Comparison of ENCODE assay signal across 8 cellular contexts in the genomic region with DNA sequence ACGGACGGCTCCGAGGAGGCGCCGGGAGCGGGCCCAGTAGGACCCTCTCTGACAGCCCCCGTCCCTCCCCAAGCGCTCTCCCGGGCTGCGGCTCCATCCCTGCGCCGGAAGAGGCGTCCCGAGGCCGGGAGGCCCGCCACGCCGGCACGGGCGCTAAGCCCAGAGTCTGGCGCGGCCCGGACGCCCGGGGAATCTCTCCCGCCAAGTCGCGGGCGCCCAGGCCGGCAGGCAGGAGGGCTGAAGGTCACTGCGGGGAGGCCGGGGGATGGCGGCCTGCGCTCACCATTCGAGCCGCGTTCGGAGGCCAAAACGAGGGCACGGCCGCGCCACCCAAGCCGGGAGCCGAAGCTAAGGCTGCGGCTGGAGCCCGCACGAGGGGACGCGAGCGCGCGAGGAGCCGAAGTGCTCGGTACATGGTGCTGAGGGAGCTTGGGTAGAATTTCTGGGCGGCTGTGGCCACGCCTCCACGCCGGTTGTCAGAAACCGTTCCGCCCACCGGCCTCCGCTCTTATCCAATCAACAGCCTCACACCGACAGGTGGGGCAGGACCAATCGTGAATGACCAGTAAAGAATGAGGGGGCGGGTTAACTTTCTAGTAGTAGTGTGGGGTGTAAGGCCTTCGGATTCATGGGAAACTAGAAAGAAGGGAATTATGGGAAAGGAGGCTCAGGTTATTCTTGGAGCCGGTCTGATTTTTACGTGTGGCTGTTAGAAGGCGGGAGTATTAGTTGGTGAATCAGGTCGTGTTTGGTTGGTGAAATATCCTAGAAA. TPM values are rescaled to one million over a fixed set of nuclear protein-coding genes. Genes with fewer than 3 reads are reported as not detected.
DNase-seq lines count a peak whose midpoint lies in the region; ATAC-seq and TF ChIP-seq lines count a peak whose summit lies in the region.

Gene FH, minus strand, starts transcription at position 448 of the 772 bp plus-strand sequence. Its CDS starts 33 bp downstream, at position 415.

- H3K27ac ChIP-seq in IMR-90 (ENCODE audit: insufficient read depth, low read length), result peak within 1 kb of the TSS; percentile 77

- ATAC-seq in GM21528 (IDR thresholded peaks at IDR 0.05; ENCODE audit: low FRiP score, unreplicated experiment) (peak; percentile 98), IMR-90 (ENCODE audit: low read depth) (peak; percentile 98)

- no peaks in the 10 kb centered on the region for H4K20me1 ChIP-seq in IMR-90 (ENCODE audit: insufficient read depth, low read length)

- peak within 1 kb of the TSS; percentile 57 to 61; a peak in 3 of 4 replicates for H4K8ac ChIP-seq in IMR-90 (ENCODE audit: low read depth in 2 of 2, low read length in 2 of 2)

- peak within 1 kb of the TSS; percentile 67 for H3K9ac ChIP-seq in IMR-90 (ENCODE audit: low read depth, low read length)

- peaks cover 8% of the 10 kb centered on the region for H3K27me3 ChIP-seq in IMR-90 (ENCODE audit: control insufficient read depth, insufficient read depth, low read length)
- H3K27me3 ChIP-seq in mononuclear cell (ENCODE audit: insufficient read depth, low read length), result peaks cover 24% of the 10 kb centered on the region

- peak; percentile 79 for TF ChIP-seq POLR2A in IMR-90 (IDR thresholded peaks at IDR 0.05; ENCODE audit: low read depth, low read length)

- peak within 1 kb of the TSS; percentile 82; the same call in 1 of the 2 replicates for H3K56ac ChIP-seq in IMR-90 (ENCODE audit: extremely low read depth, insufficient read depth, low read length)

- in situ Hi-C loops in IMR-90 (cut with MboI; ENCODE audit: low sequenced_read_pairs), result loop anchor here (5.0 to 25.0 kb wide), 2 partner anchors 318 to 1332 kb away; no protein-coding TSS in a partner anchor

- H2BK15ac ChIP-seq in IMR-90 (ENCODE audit: low read depth, low read length), result no peak within 1 kb of the TSS

- H3K4me3 ChIP-seq in IMR-90 (ENCODE audit: insufficient read depth, low read depth, low read length) (peak within 1 kb of the TSS; percentile 94), epithelial cell of esophagus (ENCODE audit: low read length) (peak within 1 kb of the TSS; percentile 73), mononuclear cell (ENCODE audit: low read length) (peak within 1 kb of the TSS; percentile 71)

- H4K5ac ChIP-seq in IMR-90 (ENCODE audit: low read depth, low read length), result peak within 1 kb of the TSS; percentile 3; the same call in 1 of the 2 replicates

- H3K9me3 ChIP-seq in IMR-90 (ENCODE audit: control insufficient read depth, insufficient read depth, low read length) (no peaks in the 10 kb centered on the region), mononuclear cell (ENCODE audit: low read depth, low read length) (no peaks in the 10 kb centered on the region)

- TF ChIP-seq CTCF in IMR-90 (conservative IDR thresholded peaks at IDR 0.05; ENCODE audit: low read depth, low read length) (no peak), epithelial cell of esophagus (IDR thresholded peaks at IDR 0.05; ENCODE audit: insufficient read depth, low read depth, low read length, missing control alignments) (no peak)

- H3K14ac ChIP-seq in IMR-90 (replicated peaks; ENCODE audit: low read depth, low read length), result peak within 1 kb of the TSS; percentile 74

- H2AK9ac ChIP-seq in IMR-90 (replicated peaks; ENCODE audit: low read depth, low read length, poor library complexity), result peak within 1 kb of the TSS; percentile 95

- no peaks in the 10 kb centered on the region for H3K36me3 ChIP-seq in IMR-90 (ENCODE audit: control insufficient read depth, insufficient read depth, low read length)

- no TSS peak for BruUV-seq in IMR-90 (replicated peaks; lab: Mats Ljungman, UMichigan)

- DNase-seq in DMS 273 (lab: John Stamatoyannopoulos, UW; ENCODE audit: unreplicated experiment) (peak; percentile 99), IMR-90 (peak; percentile 98), OCI-M1 (lab: John Stamatoyannopoulos, UW) (peak; percentile 99), activated T-cell treated with anti-CD3 and anti-CD28 coated beads for 24 hours (ENCODE audit: low read depth) (peak; percentile 90), epithelial cell of esophagus (ENCODE audit: low read depth) (peak; percentile 99)
- peak; percentile 67 to 85 for DNase-seq in stimulated activated CD8-positive, alpha-beta memory T cell treated with anti-CD3 and anti-CD28 coated beads, Interleukin-4, amount 100 ng/mL, for 1 hour (ENCODE audit: low read depth in 2 of 2, low spot score in 1 of 2)

- 0 out of 2 replicates have a peak within 1 kb of the TSS, but pooled peaks have one; percentile 13 for H4K91ac ChIP-seq in IMR-90 (ENCODE audit: insufficient read depth, low read depth, low read length)

- 0 out of 2 replicates have a peak, but pooled peaks cover 2% of the 10 kb centered on the region for H3K4me1 ChIP-seq in IMR-90 (ENCODE audit: control insufficient read depth, insufficient read depth, low read length)
- H3K4me1 ChIP-seq in mononuclear cell (ENCODE audit: insufficient read depth, low read length), result peaks cover 12% of the 10 kb centered on the region

- POLR2A ChIA-PET in IMR-90 (lab: Charles Lee; ENCODE audit: unreplicated experiment), result no interaction called here

- H2BK5ac ChIP-seq in IMR-90 (ENCODE audit: low read depth, low read length, poor library complexity, severe bottlenecking), result peak within 1 kb of the TSS; percentile 71

- no peak within 1 kb of the TSS for H2BK120ac ChIP-seq in IMR-90 (ENCODE audit: low read depth, low read length)

- no peak for TF ChIP-seq RAD21 in IMR-90 (IDR thresholded peaks at IDR 0.05; ENCODE audit: low read length)

- dilution Hi-C loops in IMR-90 (cut with HindIII; ENCODE audit: low sequenced_read_pairs, unreplicated experiment), result no loop called here

- peak within 1 kb of the TSS; percentile 77 for H3K23ac ChIP-seq in IMR-90 (ENCODE audit: low read depth, low read length)

- H3K18ac ChIP-seq in IMR-90 (ENCODE audit: low read depth, low read length), result no peak within 1 kb of the TSS

- peak within 1 kb of the TSS; percentile 96 for H3K4me2 ChIP-seq in IMR-90 (ENCODE audit: low read depth, low read length)

- no peak within 1 kb of the TSS for H2AK5ac ChIP-seq in IMR-90 (ENCODE audit: low read depth, low read length)

- peak within 1 kb of the TSS; percentile 98 for H2AFZ ChIP-seq in IMR-90 (replicated peaks; ENCODE audit: low read length, poor library complexity)

- intact Hi-C loops in IMR-90 (cut with micrococcal nuclease), result no loop called here

- peak within 1 kb of the TSS; percentile 64; the same call in 1 of the 2 replicates for H3K4ac ChIP-seq in IMR-90 (ENCODE audit: low read depth, low read length)

- no peaks in the 10 kb centered on the region for H3K9me1 ChIP-seq in IMR-90 (ENCODE audit: insufficient read depth, low read length)

- peaks cover 7 to 23% of the 10 kb centered on the region in 2 experiments; a peak in 2 of 4 replicates for H3K79me1 ChIP-seq in IMR-90 (ENCODE audit: low read depth in 1 of 2, low read length in 2 of 2)

- no peak within 1 kb of the TSS for H2BK20ac ChIP-seq in IMR-90 (ENCODE audit: low read depth, low read length)

- 0% methylated on average over 22 of the region's 70 CpGs; no CpG with 5 or more reads in 1 of the 2 experiments for WGBS in IMR-90 (ENCODE audit: extremely low coverage in 2 of 2, insufficient read length in 1 of 2), 2 experiments

- CTCF ChIA-PET in IMR-90 (lab: Yijun Ruan, JAX), result interaction anchor here (0.5 kb wide), 1 partner anchor 324 kb away, joined by 3 read pairs; no protein-coding TSS in a partner anchor

TF ChIP-seq in IMR-90, 13 proteins besides CTCF, POLR2A, EP300 and RAD21:
- TF ChIP-seq CEBPB (IDR thresholded peaks at IDR 0.05; ENCODE audit: low read depth, low read length) (no peak), MXI1 (IDR thresholded peaks at IDR 0.05; ENCODE audit: borderline replicate concordance, low read depth, low read length) (peak; percentile 82; the same call in 1 of the 2 replicates), USF2 (IDR thresholded peaks at IDR 0.05; ENCODE audit: low read depth, low read length) (peak; percentile 41; the same call in 1 of the 2 replicates), SMC3 (IDR thresholded peaks at IDR 0.05; ENCODE audit: low read depth, low read length) (no peak), RCOR1 (IDR thresholded peaks at IDR 0.05; ENCODE audit: insufficient replicate concordance, low read length) (peak; percentile 37)
TF ChIP-seq in IMR-90: peak in this region for 3.

RNA-seq across cellular contexts. Expression of gene FH, which starts in this region (rescaled TPM):
- 78.7 and 101 TPM in 2 replicates for total RNA-seq in IMR-90 (2012; rRNA removed)
- polyA plus RNA-seq in IMR-90 (2012; rRNA removed), result 69.3 and 75.5 TPM in 2 replicates
- polyA plus RNA-seq in IMR-90 (2012; cell fraction: cytosol; rRNA removed), result 26.7 and 29.8 TPM in 2 replicates
- 16.3 and 55.7 TPM in 2 replicates for polyA plus RNA-seq in IMR-90 (2012; cell fraction: nucleus; rRNA removed; ENCODE audit: low replicate concordance)
- total RNA-seq in mononuclear cell, result 21.9 TPM

Comparison
In these comparisons a context has a peak if more than half of its experiments do, and no peak if none do; other contexts are left out.
1. Peak in every context shown above with its lines: DNase-seq, ATAC-seq, H3K4me3 ChIP-seq and H3K27ac ChIP-seq.